In the genomic region with DNA sequence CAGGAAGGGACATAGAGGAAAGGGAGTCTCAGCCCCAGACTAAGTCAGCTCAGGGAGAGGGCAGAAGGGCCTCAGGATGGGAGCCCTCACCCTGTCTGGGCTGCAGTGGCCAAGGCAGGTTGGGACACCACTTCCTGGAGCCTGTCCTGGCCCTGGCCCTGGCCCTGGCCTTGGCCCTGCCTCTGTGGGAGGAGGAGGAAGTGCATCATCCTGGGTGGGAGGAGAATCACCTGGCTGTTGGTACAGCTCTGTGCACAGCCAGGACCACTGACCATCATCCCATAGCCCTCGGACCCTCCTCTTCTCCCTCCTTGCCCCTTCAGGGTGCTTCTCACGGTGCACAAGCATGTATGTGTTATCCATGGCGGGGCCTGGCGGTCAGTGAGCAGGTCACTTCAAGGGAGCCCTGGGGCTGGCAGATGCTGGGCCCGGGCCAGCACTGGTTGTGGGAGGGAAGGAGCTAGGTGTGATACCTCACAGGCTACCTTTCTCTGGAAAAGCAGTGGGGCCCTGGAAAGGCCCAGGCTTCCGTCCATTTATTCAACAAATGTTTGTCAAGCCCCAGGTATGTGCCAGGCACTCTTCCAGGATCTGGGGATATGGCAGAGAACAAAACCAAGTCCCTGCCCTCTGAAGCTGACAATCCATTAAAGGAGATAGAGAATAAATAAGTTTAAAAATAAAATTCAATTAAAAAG, we compare ENCODE assay signal across 21 cellular contexts. TPM values are rescaled to one million over a fixed set of nuclear protein-coding genes. Genes with fewer than 3 reads are reported as not detected.
A peak's percentile ranks its signal among the peaks of the same experiment; 100 is the strongest.
DNase-seq lines count a peak whose midpoint lies in the region; ATAC-seq, FAIRE-seq and TF ChIP-seq lines count a peak whose summit lies in the region.
"Had no signal": no experiment of that assay in that cellular context is flagged by ENCODE, and none has a peak within 500 bp of the region (broad histone marks: within the 10 kb centered on the region; RNA-seq: fewer than 3 reads in every experiment).

No MANE protein-coding gene starts in this region.

- TF ChIP-seq CTCF in activated CD8-positive, alpha-beta T cell treated with anti-CD3 and anti-CD28 coated beads for 36 hours (IDR thresholded peaks at IDR 0.05), result no peak
- no peak for TF ChIP-seq CTCF in kidney (IDR thresholded peaks at IDR 0.05; ENCODE audit: borderline replicate concordance, extremely low read depth, insufficient read depth)

- DNase-seq in activated CD8-positive, alpha-beta T cell treated with anti-CD3 and anti-CD28 coated beads, Interleukin-2, amount 10 ng/mL, durations not matched to agents 7 days and 5 days, result no peak
- no peak for DNase-seq in activated CD8-positive, alpha-beta T cell treated with anti-CD3 and anti-CD28 coated beads for 36 hours
- DNase-seq in kidney (peak; percentile 80), NCI-H226 (no peak)
- no peak for DNase-seq in stimulated activated effector memory CD8-positive, alpha-beta T cell treated with anti-CD3 and anti-CD28 coated beads, Interleukin-12 subunit alpha, Interleukin-12 subunit beta, amount 100 ng/mL, for 72 hours (ENCODE audit: low spot score in 2 of 2)
- DNase-seq: activated naive CD4-positive, alpha-beta T cell treated with anti-CD3 and anti-CD28 coated beads, Interleukin-2, amount 10 ng/mL, durations not matched to agents 7 days and 5 days; activated T-cell treated with anti-CD3 and anti-CD28 coated beads, Interleukin-2, amount 50 U/mL, for 48 hours; BE2C; central memory CD4-positive, alpha-beta T cell; EL; foreskin keratinocyte; lower lobe of right lung; NCI-H1436; NCI-H524 treated with DMSO at 0.1 percent for 48 hours; testis had no signal

- no peak overlapping the region for H3K9ac ChIP-seq in kidney (ENCODE audit: low read length in 2 of 2)
- H3K9ac ChIP-seq: parathyroid adenoma had no signal

- no peaks in the 10 kb centered on the region for H3K36me3 Mint-ChIP-seq in activated CD8-positive, alpha-beta T cell treated with anti-CD3 and anti-CD28 coated beads, Interleukin-2, amount 10 ng/mL, durations not matched to agents 7 days and 5 days (ENCODE audit: low read depth)
- no peaks in the 10 kb centered on the region for H3K36me3 Mint-ChIP-seq in activated CD8-positive, alpha-beta T cell treated with anti-CD3 and anti-CD28 coated beads for 36 hours (ENCODE audit: low read depth)
- no peaks in the 10 kb centered on the region for H3K36me3 Mint-ChIP-seq in stimulated activated effector memory CD8-positive, alpha-beta T cell treated with anti-CD3 and anti-CD28 coated beads, Interleukin-12 subunit alpha, Interleukin-12 subunit beta, amount 100 ng/mL, for 72 hours
- H3K36me3 Mint-ChIP-seq: activated naive CD4-positive, alpha-beta T cell treated with anti-CD3 and anti-CD28 coated beads, Interleukin-2, amount 10 ng/mL, durations not matched to agents 7 days and 5 days had no signal

- H3K36me3 ChIP-seq in kidney (ENCODE audit: control insufficient read depth in 1 of 2, insufficient read depth in 2 of 2, low read length in 2 of 2), result no peaks in the 10 kb centered on the region
- H3K36me3 ChIP-seq: BE2C, lower lobe of right lung had no signal

- H3K9me3 Mint-ChIP-seq in activated CD8-positive, alpha-beta T cell treated with anti-CD3 and anti-CD28 coated beads, Interleukin-2, amount 10 ng/mL, durations not matched to agents 7 days and 5 days (ENCODE audit: insufficient read depth), result no peaks in the 10 kb centered on the region
- H3K9me3 Mint-ChIP-seq in activated CD8-positive, alpha-beta T cell treated with anti-CD3 and anti-CD28 coated beads for 36 hours, result no peaks in the 10 kb centered on the region
- no peaks in the 10 kb centered on the region for H3K9me3 Mint-ChIP-seq in stimulated activated effector memory CD8-positive, alpha-beta T cell treated with anti-CD3 and anti-CD28 coated beads, Interleukin-12 subunit alpha, Interleukin-12 subunit beta, amount 100 ng/mL, for 72 hours
- H3K9me3 Mint-ChIP-seq: activated naive CD4-positive, alpha-beta T cell treated with anti-CD3 and anti-CD28 coated beads, Interleukin-2, amount 10 ng/mL, durations not matched to agents 7 days and 5 days had no signal

- intact Hi-C loops in activated CD8-positive, alpha-beta T cell treated with anti-CD3 and anti-CD28 coated beads for 36 hours (cut with micrococcal nuclease), result no loop called here
- intact Hi-C loops in kidney (cut with DNase I), result loop anchor here (10.0 kb wide), 1 partner anchor 121 kb away; no protein-coding TSS in a partner anchor

- FAIRE-seq in kidney (lab: Jason Lieb, UNC), result no peak
- FAIRE-seq: A204.1, RCC 7860 had no signal

- H3K4me3 ChIP-seq in kidney (ENCODE audit: low read length in 2 of 2), result no peak overlapping the region
- H3K4me3 ChIP-seq: hepatocyte, lower lobe of right lung, testis had no signal

- POLR2A ChIA-PET in activated CD8-positive, alpha-beta T cell treated with anti-CD3 and anti-CD28 coated beads, Interleukin-2, amount 10 ng/mL, durations not matched to agents 7 days and 5 days (lab: Charles Lee), result no interaction called here
- POLR2A ChIA-PET in activated CD8-positive, alpha-beta T cell treated with anti-CD3 and anti-CD28 coated beads for 36 hours (lab: Charles Lee), result interaction anchor here (0.5 to 1.2 kb wide), 2 partner anchors 126 to 596 kb away, joined by 3 read pairs; no protein-coding TSS in a partner anchor

- no peak overlapping the region for H3K27ac ChIP-seq in kidney (ENCODE audit: low read depth in 2 of 2, low read length in 2 of 2)
- H3K27ac ChIP-seq: foreskin keratinocyte, hepatocyte, lower lobe of right lung, parathyroid adenoma, testis had no signal

- CTCF ChIA-PET in activated CD8-positive, alpha-beta T cell treated with anti-CD3 and anti-CD28 coated beads, Interleukin-2, amount 10 ng/mL, durations not matched to agents 7 days and 5 days (lab: Charles Lee), result interaction anchor here (1.4 kb wide), 2 partner anchors 126 kb away, joined by 9 read pairs; no protein-coding TSS in a partner anchor
- CTCF ChIA-PET in activated CD8-positive, alpha-beta T cell treated with anti-CD3 and anti-CD28 coated beads for 36 hours (lab: Charles Lee), result interaction anchor here (5.8 kb wide), 1 partner anchor 126 kb away, joined by 43 read pairs; no protein-coding TSS in a partner anchor

- no peak for ATAC-seq in activated CD8-positive, alpha-beta T cell treated with anti-CD3 and anti-CD28 coated beads, Interleukin-2, amount 10 ng/mL, durations not matched to agents 7 days and 5 days
- ATAC-seq in activated CD8-positive, alpha-beta T cell treated with anti-CD3 and anti-CD28 coated beads for 36 hours, result no peak
- ATAC-seq in stimulated activated effector memory CD8-positive, alpha-beta T cell treated with anti-CD3 and anti-CD28 coated beads, Interleukin-12 subunit alpha, Interleukin-12 subunit beta, amount 100 ng/mL, for 72 hours, result no peak
- ATAC-seq in GM18498 (IDR thresholded peaks at IDR 0.05; ENCODE audit: unreplicated experiment), result no peak
- ATAC-seq: foreskin keratinocyte had no signal

- peaks cover 17 to 24% of the 10 kb centered on the region in 2 donors for H3K4me1 ChIP-seq in kidney (ENCODE audit: control insufficient read depth in 1 of 2, insufficient read depth in 1 of 2, low read depth in 1 of 2, low read length in 2 of 2)
- H3K4me1 ChIP-seq: BE2C, lower lobe of right lung, parathyroid adenoma, testis had no signal

- H3K27ac Mint-ChIP-seq in activated CD8-positive, alpha-beta T cell treated with anti-CD3 and anti-CD28 coated beads, Interleukin-2, amount 10 ng/mL, durations not matched to agents 7 days and 5 days, result peak overlapping the region; percentile 66
- no peak overlapping the region for H3K27ac Mint-ChIP-seq in activated CD8-positive, alpha-beta T cell treated with anti-CD3 and anti-CD28 coated beads for 36 hours
- H3K27ac Mint-ChIP-seq in stimulated activated effector memory CD8-positive, alpha-beta T cell treated with anti-CD3 and anti-CD28 coated beads, Interleukin-12 subunit alpha, Interleukin-12 subunit beta, amount 100 ng/mL, for 72 hours, result peak overlapping the region; percentile 58
- H3K27ac Mint-ChIP-seq: activated naive CD4-positive, alpha-beta T cell treated with anti-CD3 and anti-CD28 coated beads, Interleukin-2, amount 10 ng/mL, durations not matched to agents 7 days and 5 days had no signal

- H3K4me1 Mint-ChIP-seq in activated CD8-positive, alpha-beta T cell treated with anti-CD3 and anti-CD28 coated beads, Interleukin-2, amount 10 ng/mL, durations not matched to agents 7 days and 5 days (ENCODE audit: low read depth), result peaks cover 8% of the 10 kb centered on the region
- H3K4me1 Mint-ChIP-seq in activated CD8-positive, alpha-beta T cell treated with anti-CD3 and anti-CD28 coated beads for 36 hours (ENCODE audit: low read depth), result no peaks in the 10 kb centered on the region
- H3K4me1 Mint-ChIP-seq in stimulated activated effector memory CD8-positive, alpha-beta T cell treated with anti-CD3 and anti-CD28 coated beads, Interleukin-12 subunit alpha, Interleukin-12 subunit beta, amount 100 ng/mL, for 72 hours, result peaks cover 6% of the 10 kb centered on the region
- H3K4me1 Mint-ChIP-seq: activated naive CD4-positive, alpha-beta T cell treated with anti-CD3 and anti-CD28 coated beads, Interleukin-2, amount 10 ng/mL, durations not matched to agents 7 days and 5 days had no signal

- no peaks in the 10 kb centered on the region for H3K9me3 ChIP-seq in kidney (ENCODE audit: control insufficient read depth in 1 of 2, low read length in 2 of 2)
- H3K9me3 ChIP-seq: BE2C, Caco-2, lower lobe of right lung, testis had no signal

- no peak overlapping the region for H3K4me3 Mint-ChIP-seq in activated CD8-positive, alpha-beta T cell treated with anti-CD3 and anti-CD28 coated beads, Interleukin-2, amount 10 ng/mL, durations not matched to agents 7 days and 5 days
- no peak overlapping the region for H3K4me3 Mint-ChIP-seq in activated CD8-positive, alpha-beta T cell treated with anti-CD3 and anti-CD28 coated beads for 36 hours
- no peak overlapping the region for H3K4me3 Mint-ChIP-seq in stimulated activated effector memory CD8-positive, alpha-beta T cell treated with anti-CD3 and anti-CD28 coated beads, Interleukin-12 subunit alpha, Interleukin-12 subunit beta, amount 100 ng/mL, for 72 hours
- H3K4me3 Mint-ChIP-seq: activated naive CD4-positive, alpha-beta T cell treated with anti-CD3 and anti-CD28 coated beads, Interleukin-2, amount 10 ng/mL, durations not matched to agents 7 days and 5 days had no signal

- no peaks in the 10 kb centered on the region for H3K27me3 Mint-ChIP-seq in activated CD8-positive, alpha-beta T cell treated with anti-CD3 and anti-CD28 coated beads, Interleukin-2, amount 10 ng/mL, durations not matched to agents 7 days and 5 days (ENCODE audit: low read depth)
- H3K27me3 Mint-ChIP-seq in activated CD8-positive, alpha-beta T cell treated with anti-CD3 and anti-CD28 coated beads for 36 hours, result no peaks in the 10 kb centered on the region

RNA-seq across cellular contexts. Expression of a gene that starts 8.2 kb away (rescaled TPM):
- total RNA-seq in activated CD8-positive, alpha-beta T cell treated with anti-CD3 and anti-CD28 coated beads, Interleukin-2, amount 10 ng/mL, durations not matched to agents 7 days and 5 days, result 100 to 1,000 TPM; 179 to 192 TPM
- total RNA-seq in activated CD8-positive, alpha-beta T cell treated with anti-CD3 and anti-CD28 coated beads for 36 hours, result 100 to 1,000 TPM; 165 to 166 TPM
- total RNA-seq in kidney, result 143 TPM
- 138 TPM for polyA plus RNA-seq in kidney (ENCODE audit: insufficient read depth, low read depth, low replicate concordance)

RNA-seq across cellular contexts. Expression of a gene that starts 23.3 kb away (rescaled TPM):
- 1 to 10 TPM; 3.8 to 4.7 TPM for total RNA-seq in activated CD8-positive, alpha-beta T cell treated with anti-CD3 and anti-CD28 coated beads, Interleukin-2, amount 10 ng/mL, durations not matched to agents 7 days and 5 days
- total RNA-seq in activated CD8-positive, alpha-beta T cell treated with anti-CD3 and anti-CD28 coated beads for 36 hours, result 10 to 100 TPM in 1 of 2 experiments, 1 to 10 TPM in 1; 9.6 to 11.8 TPM
- 77.3 TPM for total RNA-seq in kidney
- polyA plus RNA-seq in kidney (ENCODE audit: insufficient read depth, low read depth, low replicate concordance), result 152 TPM

RNA-seq across cellular contexts. Expression of a gene that starts 23.4 kb away (rescaled TPM):
- 10 to 100 TPM; 36.3 to 45.8 TPM for total RNA-seq in activated CD8-positive, alpha-beta T cell treated with anti-CD3 and anti-CD28 coated beads, Interleukin-2, amount 10 ng/mL, durations not matched to agents 7 days and 5 days
- total RNA-seq in activated CD8-positive, alpha-beta T cell treated with anti-CD3 and anti-CD28 coated beads for 36 hours, result 10 to 100 TPM; 22.0 to 31.7 TPM
- total RNA-seq in kidney, result 43.7 TPM
- polyA plus RNA-seq in kidney (ENCODE audit: insufficient read depth, low read depth, low replicate concordance), result 41.7 TPM

RNA-seq across cellular contexts. Expression of a gene that starts 53.5 kb away (rescaled TPM):
- total RNA-seq in activated CD8-positive, alpha-beta T cell treated with anti-CD3 and anti-CD28 coated beads, Interleukin-2, amount 10 ng/mL, durations not matched to agents 7 days and 5 days, result 1 to 10 TPM in 1 of 2 experiments, under 1 TPM in 1; 0.95 to 2.0 TPM
- under 1 TPM in 1 of 2 experiments, not detected in 1; 0.23 TPM for total RNA-seq in activated CD8-positive, alpha-beta T cell treated with anti-CD3 and anti-CD28 coated beads for 36 hours
- not detected for total RNA-seq in kidney
- 0.73 TPM for polyA plus RNA-seq in kidney (ENCODE audit: insufficient read depth, low read depth, low replicate concordance)
- total RNA-seq: Caco-2, foreskin keratinocyte, lower lobe of right lung had no signal

RNA-seq across cellular contexts. Expression of a gene that starts 57.8 kb away (rescaled TPM):
- 10 to 100 TPM; 50.4 to 53.0 TPM for total RNA-seq in activated CD8-positive, alpha-beta T cell treated with anti-CD3 and anti-CD28 coated beads, Interleukin-2, amount 10 ng/mL, durations not matched to agents 7 days and 5 days
- total RNA-seq in activated CD8-positive, alpha-beta T cell treated with anti-CD3 and anti-CD28 coated beads for 36 hours, result 10 to 100 TPM; 34.7 to 35.2 TPM
- 37.4 TPM for total RNA-seq in kidney
- polyA plus RNA-seq in kidney (ENCODE audit: insufficient read depth, low read depth, low replicate concordance), result 25.0 TPM
